ENCODE assay signal across 1 cellular context in the genomic region with DNA sequence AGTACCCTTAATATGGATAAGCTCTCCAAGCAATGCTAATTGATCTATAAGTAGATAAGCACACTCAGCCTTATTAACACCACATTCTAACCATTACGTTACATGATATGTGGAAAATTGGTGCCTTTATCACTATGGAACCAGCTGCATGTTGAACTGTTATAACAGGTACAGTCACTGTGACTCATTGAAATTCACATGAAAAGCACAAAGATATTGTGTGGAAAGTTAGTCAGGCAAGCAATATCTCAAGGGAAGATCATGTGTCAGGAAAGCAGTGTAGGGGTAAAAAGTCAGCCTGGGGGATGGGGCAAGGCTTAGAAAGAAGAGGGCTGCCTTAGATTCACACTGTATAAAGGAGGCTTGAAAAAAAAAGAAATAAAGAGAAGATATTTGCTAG.
TF ChIP-seq lines count a peak whose summit lies in the region.

No MANE protein-coding gene starts in this region.

TF ChIP-seq in IMR-90, 13 proteins besides CTCF, POLR2A, EP300 and RAD21 (continued from another document):
- no peak for TF ChIP-seq SMC3 (IDR thresholded peaks at IDR 0.05; ENCODE audit: low read depth, low read length)
- TF ChIP-seq FOS (IDR thresholded peaks at IDR 0.05; ENCODE audit: low read depth, low read length), result no peak
- TF ChIP-seq CEBPB (IDR thresholded peaks at IDR 0.05; ENCODE audit: low read depth, low read length), result no peak
- TF ChIP-seq, protein P1, sequence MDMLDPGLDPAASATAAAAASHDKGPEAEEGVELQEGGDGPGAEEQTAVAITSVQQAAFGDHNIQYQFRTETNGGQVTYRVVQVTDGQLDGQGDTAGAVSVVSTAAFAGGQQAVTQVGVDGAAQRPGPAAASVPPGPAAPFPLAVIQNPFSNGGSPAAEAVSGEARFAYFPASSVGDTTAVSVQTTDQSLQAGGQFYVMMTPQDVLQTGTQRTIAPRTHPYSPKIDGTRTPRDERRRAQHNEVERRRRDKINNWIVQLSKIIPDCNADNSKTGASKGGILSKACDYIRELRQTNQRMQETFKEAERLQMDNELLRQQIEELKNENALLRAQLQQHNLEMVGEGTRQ (IDR thresholded peaks at IDR 0.05; ENCODE audit: low read depth, low read length), result no peak
- no peak for TF ChIP-seq MAFK (IDR thresholded peaks at IDR 0.05; ENCODE audit: low read depth, low read length)
- no peak for TF ChIP-seq RCOR1 (IDR thresholded peaks at IDR 0.05; ENCODE audit: insufficient replicate concordance, low read length)
- no peak for TF ChIP-seq MAZ (IDR thresholded peaks at IDR 0.05; ENCODE audit: borderline replicate concordance, low read depth, low read length)
- TF ChIP-seq, protein P2, sequence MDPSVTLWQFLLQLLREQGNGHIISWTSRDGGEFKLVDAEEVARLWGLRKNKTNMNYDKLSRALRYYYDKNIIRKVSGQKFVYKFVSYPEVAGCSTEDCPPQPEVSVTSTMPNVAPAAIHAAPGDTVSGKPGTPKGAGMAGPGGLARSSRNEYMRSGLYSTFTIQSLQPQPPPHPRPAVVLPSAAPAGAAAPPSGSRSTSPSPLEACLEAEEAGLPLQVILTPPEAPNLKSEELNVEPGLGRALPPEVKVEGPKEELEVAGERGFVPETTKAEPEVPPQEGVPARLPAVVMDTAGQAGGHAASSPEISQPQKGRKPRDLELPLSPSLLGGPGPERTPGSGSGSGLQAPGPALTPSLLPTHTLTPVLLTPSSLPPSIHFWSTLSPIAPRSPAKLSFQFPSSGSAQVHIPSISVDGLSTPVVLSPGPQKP (IDR thresholded peaks at IDR 0.05; ENCODE audit: borderline replicate concordance, low read depth, low read length), result no peak
- no peak for TF ChIP-seq RFX5 (IDR thresholded peaks at IDR 0.05; ENCODE audit: low read depth, low read length)
- no peak for TF ChIP-seq NFE2L2 (IDR thresholded peaks at IDR 0.05; ENCODE audit: low read depth, low read length)
- no peak for TF ChIP-seq BHLHE40 (IDR thresholded peaks at IDR 0.05; ENCODE audit: low read depth, low read length)
- no peak for TF ChIP-seq CHD1 (IDR thresholded peaks at IDR 0.05; ENCODE audit: low read depth, low read length)
